ENCODE assay signal across 8 cellular contexts in genomic region chr6:27251672-27252251, GRCh38. TPM values are rescaled to one million over a fixed set of nuclear protein-coding genes. Genes with fewer than 3 reads are reported as not detected.
DNase-seq lines count a peak whose midpoint lies in the region; ATAC-seq lines count a peak whose summit lies in the region.

No MANE protein-coding gene starts in this region.

- no peaks in the 10 kb centered on the region for H3K36me3 Mint-ChIP-seq in activated naive CD4-positive, alpha-beta T cell treated with anti-CD3 and anti-CD28 coated beads, Interleukin-2, amount 50 U/mL, for 24 hours

- intact Hi-C loops in left ventricle myocardium superior (cut with micrococcal nuclease) = no loop called here

- H3K4me3 Mint-ChIP-seq in activated naive CD4-positive, alpha-beta T cell treated with anti-CD3 and anti-CD28 coated beads, Interleukin-2, amount 50 U/mL, for 24 hours = peak overlapping the region; percentile 71

- no peaks in the 10 kb centered on the region for H3K9me3 Mint-ChIP-seq in activated naive CD4-positive, alpha-beta T cell treated with anti-CD3 and anti-CD28 coated beads, Interleukin-2, amount 50 U/mL, for 24 hours

- no peak overlapping the region for H3K27ac Mint-ChIP-seq in activated naive CD4-positive, alpha-beta T cell treated with anti-CD3 and anti-CD28 coated beads, Interleukin-2, amount 50 U/mL, for 24 hours

- peaks cover 7% of the 10 kb centered on the region for H3K4me1 Mint-ChIP-seq in activated naive CD4-positive, alpha-beta T cell treated with anti-CD3 and anti-CD28 coated beads, Interleukin-2, amount 50 U/mL, for 24 hours

- ATAC-seq in GM21515 (IDR thresholded peaks at IDR 0.05; ENCODE audit: unreplicated experiment) = peak; percentile 77
- peak; percentile 47 for ATAC-seq in left ventricle myocardium superior

- peak overlapping the region; percentile 55 for H3K4me3 ChIP-seq in skeletal muscle cell (ENCODE audit: low read depth, low read length)

- H3K27me3 Mint-ChIP-seq in activated naive CD4-positive, alpha-beta T cell treated with anti-CD3 and anti-CD28 coated beads, Interleukin-2, amount 50 U/mL, for 24 hours = peaks cover 53% of the 10 kb centered on the region

- DNase-seq in DMS79 (lab: John Stamatoyannopoulos, UW) = peak; percentile 41
- DNase-seq in HuH-7 (ENCODE audit: low spot score) = peak; percentile 79
- DNase-seq in SIG-M5 (lab: John Stamatoyannopoulos, UW) = peak; percentile 30
- DNase-seq in left ventricle myocardium superior = peak; percentile 46
- DNase-seq in skeletal muscle cell (ENCODE audit: low read depth) = no peak
- DNase-seq in UCSD-AML1 (lab: John Stamatoyannopoulos, UW; ENCODE audit: unreplicated experiment) = no peak

RNA-seq across cellular contexts. Expression of gene PRSS16, which starts 4.3 kb away (rescaled TPM):
- not detected for total RNA-seq in left ventricle myocardium superior

Comparison
In these comparisons a context has a peak if more than half of its experiments do, and no peak if none do; other contexts are left out.
1. DNase-seq: peak in DMS79 (single experiment), HuH-7 (single experiment), SIG-M5 (single experiment) and left ventricle myocardium superior (single experiment); none in skeletal muscle cell (single experiment) and UCSD-AML1 (single experiment).